Comparison of ENCODE assay signal across 8 cellular contexts in genomic region chr2:230067990-230068657, GRCh38. TPM values are rescaled to one million over a fixed set of nuclear protein-coding genes. Genes with fewer than 3 reads are reported as not detected.
DNase-seq lines count a peak whose midpoint lies in the region; ATAC-seq and TF ChIP-seq lines count a peak whose summit lies in the region.

No MANE protein-coding gene starts in this region.

- no peaks in the 10 kb centered on the region for H3K9me3 ChIP-seq in left lung

- H3K4me3 ChIP-seq in WI38 (ENCODE audit: low read depth, low read length), result peak overlapping the region; percentile 62
- H3K4me3 ChIP-seq in left lung, result peak overlapping the region; percentile 55 to 59

- H3K4me3 Mint-ChIP-seq in chondrocyte (ENCODE audit: unreplicated experiment), result peak overlapping the region; percentile 88

- peak; percentile 45 for ATAC-seq in GM19324 (IDR thresholded peaks at IDR 0.05; ENCODE audit: low FRiP score, unreplicated experiment)
- peak; percentile 63 for ATAC-seq in left lung

- H3K36me3 Mint-ChIP-seq in chondrocyte (ENCODE audit: low read depth), result no peaks in the 10 kb centered on the region

- H3K36me3 ChIP-seq in left lung, result no peaks in the 10 kb centered on the region

- DNase-seq in chondrocyte (ENCODE audit: low spot score), result no peak
- peak; percentile 59 to 89 for DNase-seq in left lung
- peak; percentile 22 for DNase-seq in stimulated activated CD4-positive, alpha-beta T cell treated with anti-CD3 and anti-CD28 coated beads, Interleukin-1b, Interleukin-23, amount 100 ng/mL, for 48 hours
- no peak for DNase-seq in NCI-H1048 (lab: John Stamatoyannopoulos, UW)

- TF ChIP-seq EP300 in Ishikawa (IDR thresholded peaks at IDR 0.05; ENCODE audit: borderline replicate concordance), result no peak

- no peak for TF ChIP-seq RAD21 in Ishikawa (IDR thresholded peaks at IDR 0.05; ENCODE audit: low read depth)

- no peaks in the 10 kb centered on the region for H3K9me3 Mint-ChIP-seq in chondrocyte (ENCODE audit: low read depth)

- H3K27ac ChIP-seq in C4-2B (peak overlapping the region; percentile 93), left lung (peak overlapping the region; percentile 65 to 80)

- peaks cover 0 to 20% of the 10 kb centered on the region in 2 donors for H3K4me1 ChIP-seq in left lung

- peak overlapping the region; percentile 91 for H3K27ac Mint-ChIP-seq in chondrocyte (ENCODE audit: unreplicated experiment)

- H3K27me3 ChIP-seq in left lung, result peaks cover 0 to 18% of the 10 kb centered on the region in 2 donors

- H3K27me3 Mint-ChIP-seq in chondrocyte (ENCODE audit: low read depth), result no peaks in the 10 kb centered on the region

- TF ChIP-seq CTCF in C4-2B (conservative IDR thresholded peaks at IDR 0.05), result no peak
- TF ChIP-seq CTCF in WI38 (IDR thresholded peaks at IDR 0.05; ENCODE audit: low read depth, low read length), result peak; percentile 20; the same call in 1 of the 2 replicates
- TF ChIP-seq CTCF in chondrocyte (IDR thresholded peaks at IDR 0.05), result peak; percentile 60
- peak in 1 of 2 donors; percentile 27 for TF ChIP-seq CTCF in left lung (IDR thresholded peaks at IDR 0.05)

- H3K4me1 Mint-ChIP-seq in chondrocyte (ENCODE audit: low read depth), result peaks cover 14% of the 10 kb centered on the region

- intact Hi-C loops in left lung (cut with DNase I), result no loop called here

TF ChIP-seq in Ishikawa, 13 proteins besides CTCF, POLR2A, EP300 and RAD21:
- TF ChIP-seq ZBTB7A (IDR thresholded peaks at IDR 0.05; ENCODE audit: low read depth) (peak; percentile 66), NFIC (IDR thresholded peaks at IDR 0.05) (peak; percentile 17; the same call in 1 of the 2 replicates), USF1 (IDR thresholded peaks at IDR 0.05) (no peak)

RNA-seq across cellular contexts. Expression of gene SLC16A14, which starts 0.6 kb away (rescaled TPM):
- total RNA-seq in chondrocyte (4.9 to 5.4 TPM (median 4.9 TPM) in 3 replicates), left lung (1 to 10 TPM; 3.1 to 5.5 TPM)

Comparison
In these comparisons a context has a peak if more than half of its experiments do, and no peak if none do; other contexts are left out.
1. DNase-seq: peak in left lung (2 of 2) and stimulated activated CD4-positive, alpha-beta T cell treated with anti-CD3 and anti-CD28 coated beads, Interleukin-1b, Interleukin-23, amount 100 ng/mL, for 48 hours (single experiment); none in chondrocyte (single experiment) and NCI-H1048 (single experiment).